In genomic region chr6:159941286-159942113, GRCh38 we compare ENCODE assay signal across 9 cellular contexts. TPM values are rescaled to one million over a fixed set of nuclear protein-coding genes. Genes with fewer than 3 reads are reported as not detected.
DNase-seq lines count a peak whose midpoint lies in the region; ATAC-seq lines count a peak whose summit lies in the region.
"Had no signal": no experiment of that assay in that cellular context is flagged by ENCODE, and none has a peak within 500 bp of the region (broad histone marks: within the 10 kb centered on the region; RNA-seq: fewer than 3 reads in every experiment).

No MANE protein-coding gene starts in this region.

- no peak overlapping the region for H3K27ac Mint-ChIP-seq in effector memory CD8-positive, alpha-beta T cell
- H3K27ac Mint-ChIP-seq in natural killer cell treated with Interleukin-12 subunit alpha and Interleukin-12 subunit beta and Interleukin-15 and Interleukin-18, amount 100 ng/mL, for 72 hours: peak overlapping the region; percentile 29 to 58
- H3K27ac Mint-ChIP-seq: stimulated activated naive CD8-positive, alpha-beta T cell treated with anti-CD3 and anti-CD28 coated beads, Interleukin-15, Interleukin-2, amounts not matched to agents 100 ng/mL and 50 ng/mL, for 24 hours had no signal

- no peaks in the 10 kb centered on the region for H3K36me3 Mint-ChIP-seq in effector memory CD8-positive, alpha-beta T cell (ENCODE audit: insufficient read depth)
- peaks cover 19% of the 10 kb centered on the region for H3K36me3 Mint-ChIP-seq in natural killer cell treated with Interleukin-12 subunit alpha and Interleukin-12 subunit beta and Interleukin-15 and Interleukin-18, amount 100 ng/mL, for 72 hours

- H3K9me3 Mint-ChIP-seq in effector memory CD8-positive, alpha-beta T cell: peaks cover 3 to 11% of the 10 kb centered on the region in 2 donors
- peaks cover 9% of the 10 kb centered on the region for H3K9me3 Mint-ChIP-seq in natural killer cell treated with Interleukin-12 subunit alpha and Interleukin-12 subunit beta and Interleukin-15 and Interleukin-18, amount 100 ng/mL, for 72 hours

- peaks cover 4 to 7% of the 10 kb centered on the region in 2 donors for H3K4me1 Mint-ChIP-seq in effector memory CD8-positive, alpha-beta T cell (ENCODE audit: low read depth in 2 of 2)
- peaks cover 19% of the 10 kb centered on the region in 2 donors for H3K4me1 Mint-ChIP-seq in natural killer cell treated with Interleukin-12 subunit alpha and Interleukin-12 subunit beta and Interleukin-15 and Interleukin-18, amount 100 ng/mL, for 72 hours (ENCODE audit: low read depth in 2 of 2)

- peak; percentile 90 for ATAC-seq in GM21390 (IDR thresholded peaks at IDR 0.05; ENCODE audit: unreplicated experiment)
- ATAC-seq in effector memory CD8-positive, alpha-beta T cell (replicated peaks): peak; percentile 97
- ATAC-seq in natural killer cell treated with Interleukin-12 subunit alpha and Interleukin-12 subunit beta and Interleukin-15 and Interleukin-18, amount 100 ng/mL, for 72 hours: peak; percentile 93

- H3K4me3 Mint-ChIP-seq in effector memory CD8-positive, alpha-beta T cell: no peak overlapping the region
- H3K4me3 Mint-ChIP-seq in natural killer cell treated with Interleukin-12 subunit alpha and Interleukin-12 subunit beta and Interleukin-15 and Interleukin-18, amount 100 ng/mL, for 72 hours: peak overlapping the region; percentile 0
- H3K4me3 Mint-ChIP-seq: stimulated activated naive CD8-positive, alpha-beta T cell treated with anti-CD3 and anti-CD28 coated beads, Interleukin-15, Interleukin-2, amounts not matched to agents 100 ng/mL and 50 ng/mL, for 24 hours had no signal

- peaks cover 3 to 7% of the 10 kb centered on the region in 2 donors for H3K27me3 Mint-ChIP-seq in effector memory CD8-positive, alpha-beta T cell
- peaks cover 13 to 14% of the 10 kb centered on the region in 2 donors for H3K27me3 Mint-ChIP-seq in natural killer cell treated with Interleukin-12 subunit alpha and Interleukin-12 subunit beta and Interleukin-15 and Interleukin-18, amount 100 ng/mL, for 72 hours

- DNase-seq in SHP77 treated with DMSO at 0.1 percent for 48 hours (lab: John Stamatoyannopoulos, UW) (peak; percentile 6), SHP77 (lab: John Stamatoyannopoulos, UW) (no peak), HT-29 (ENCODE audit: low spot score) (peak; percentile 57), T-helper 1 cell (peak in 3 of 5 donors; percentile 15 to 66 (median 18)), NCI-H510A treated with DMSO at 0.1 percent for 48 hours (lab: John Stamatoyannopoulos, UW) (no peak)
- DNase-seq in effector memory CD8-positive, alpha-beta T cell: peak; percentile 33 to 51 (median 42)
- peak; percentile 78 for DNase-seq in natural killer cell treated with Interleukin-12 subunit alpha and Interleukin-12 subunit beta and Interleukin-15 and Interleukin-18, amount 100 ng/mL, for 72 hours (ENCODE audit: low spot score)

RNA-seq across cellular contexts. Expression of gene IGF2R, which starts 27.4 kb away (rescaled TPM):
- total RNA-seq in HT-29 (2014; rRNA removed; shearing (Covaris generic)): 37.7 and 51.2 TPM in 2 replicates
- 100 to 1,000 TPM; 290 to 377 TPM for total RNA-seq in natural killer cell treated with Interleukin-12 subunit alpha and Interleukin-12 subunit beta and Interleukin-15 and Interleukin-18, amount 100 ng/mL, for 72 hours

RNA-seq across cellular contexts. Expression of gene MAS1, which starts 50.7 kb away (rescaled TPM):
- total RNA-seq in HT-29 (2014; rRNA removed; shearing (Covaris generic)): not detected in 2 replicates
- under 1 TPM in 1 of 2 donors, not detected in 1; 0.02 TPM for total RNA-seq in natural killer cell treated with Interleukin-12 subunit alpha and Interleukin-12 subunit beta and Interleukin-15 and Interleukin-18, amount 100 ng/mL, for 72 hours

Comparison
In these comparisons a context has a peak if more than half of its experiments do, and no peak if none do; other contexts are left out.
1. DNase-seq: peak in SHP77 treated with DMSO at 0.1 percent for 48 hours (single experiment), HT-29 (single experiment), T-helper 1 cell (3 of 5), effector memory CD8-positive, alpha-beta T cell (3 of 3) and natural killer cell treated with Interleukin-12 subunit alpha and Interleukin-12 subunit beta and Interleukin-15 and Interleukin-18, amount 100 ng/mL, for 72 hours (single experiment); none in SHP77 (0 of 2) and NCI-H510A treated with DMSO at 0.1 percent for 48 hours (single experiment).
2. H3K27ac Mint-ChIP-seq: peak in natural killer cell treated with Interleukin-12 subunit alpha and Interleukin-12 subunit beta and Interleukin-15 and Interleukin-18, amount 100 ng/mL, for 72 hours (2 of 2); none in effector memory CD8-positive, alpha-beta T cell (0 of 2).
3. Peak in every context shown above with its lines, with median percentiles within 50 percentile points of each other: ATAC-seq.